ENCODE assay signal across 8 cellular contexts in the genomic region with DNA sequence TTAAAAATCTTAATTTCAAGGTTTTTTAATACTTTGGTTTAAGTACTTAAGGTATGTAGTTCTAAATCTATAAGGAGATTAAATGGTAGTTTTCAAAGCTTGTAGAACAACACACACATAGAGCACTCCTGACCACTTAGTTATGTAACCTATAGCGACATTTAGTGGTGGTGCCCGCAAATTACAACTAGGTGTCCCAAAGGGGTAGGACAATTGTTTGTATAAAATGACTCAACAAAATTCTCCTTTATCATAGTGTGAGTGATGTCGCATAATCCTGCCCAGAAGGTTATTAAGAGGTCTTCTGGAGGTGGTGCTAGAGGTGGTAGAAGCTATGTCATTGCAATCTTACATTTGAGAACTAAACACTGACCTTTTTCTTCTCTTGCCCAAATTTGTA.
DNase-seq lines count a peak whose midpoint lies in the region; ATAC-seq and TF ChIP-seq lines count a peak whose summit lies in the region.

No MANE protein-coding gene starts in this region.

- H3K27ac Mint-ChIP-seq in naive thymus-derived CD4-positive, alpha-beta T cell = no peak overlapping the region
- no peak overlapping the region for H3K27ac Mint-ChIP-seq in stimulated activated naive B cell treated with anti-CD40 and anti-IgM and Interleukin-4, amounts not matched to agents 10 μg/mL and 1 μg/mL and 100 μg/mL, for 72 hours

- H3K9me3 ChIP-seq in HUES6 (ENCODE audit: control insufficient read depth, insufficient read depth, low read depth, low read length) (0 out of 2 replicates have a peak, but pooled peaks cover 4% of the 10 kb centered on the region), esophagus squamous epithelium (no peaks in the 10 kb centered on the region)
- no peaks in the 10 kb centered on the region for H3K9me3 ChIP-seq in naive thymus-derived CD4-positive, alpha-beta T cell (ENCODE audit: control insufficient read depth in 2 of 3, low read length in 3 of 3)

- H3K4me1 ChIP-seq in HUES6 (ENCODE audit: control insufficient read depth, insufficient read depth, low read length) (peaks cover 10% of the 10 kb centered on the region), esophagus squamous epithelium (no peaks in the 10 kb centered on the region)
- H3K4me1 ChIP-seq in naive thymus-derived CD4-positive, alpha-beta T cell (ENCODE audit: control insufficient read depth in 2 of 2, insufficient read depth in 2 of 2, low read length in 2 of 2) = no peaks in the 10 kb centered on the region

- H3K36me3 Mint-ChIP-seq in naive thymus-derived CD4-positive, alpha-beta T cell = no peaks in the 10 kb centered on the region
- no peaks in the 10 kb centered on the region for H3K36me3 Mint-ChIP-seq in stimulated activated naive B cell treated with anti-CD40 and anti-IgM and Interleukin-4, amounts not matched to agents 10 μg/mL and 1 μg/mL and 100 μg/mL, for 72 hours

- TF ChIP-seq POLR2A in esophagus squamous epithelium (IDR thresholded peaks at IDR 0.05) = no peak

- CTCF ChIA-PET in naive thymus-derived CD4-positive, alpha-beta T cell (lab: Charles Lee) = interaction anchor here (0.7 to 6.1 kb wide), 9 partner anchors 157 to 438 kb away, joined by 3 to 99 read pairs (median 5); no protein-coding TSS in a partner anchor

- no peaks in the 10 kb centered on the region for H3K9me3 Mint-ChIP-seq in naive thymus-derived CD4-positive, alpha-beta T cell
- no peaks in the 10 kb centered on the region for H3K9me3 Mint-ChIP-seq in stimulated activated naive B cell treated with anti-CD40 and anti-IgM and Interleukin-4, amounts not matched to agents 10 μg/mL and 1 μg/mL and 100 μg/mL, for 72 hours

- intact Hi-C loops in esophagus squamous epithelium (cut with DNase I) = loop anchor here (5.0 kb wide), 1 partner anchor 377 kb away; no protein-coding TSS in a partner anchor
- intact Hi-C loops in naive thymus-derived CD4-positive, alpha-beta T cell (cut with micrococcal nuclease) = loop anchor here (1.0 to 10.0 kb wide), 11 partner anchors 156 to 520 kb away; no protein-coding TSS in a partner anchor

- H3K4me3 ChIP-seq in HUES6 (ENCODE audit: low read depth, low read length) (no peak overlapping the region), esophagus squamous epithelium (no peak overlapping the region)
- no peak overlapping the region for H3K4me3 ChIP-seq in naive thymus-derived CD4-positive, alpha-beta T cell (ENCODE audit: low read length)

- peak; percentile 63 to 89 (median 77) for TF ChIP-seq CTCF in esophagus squamous epithelium (IDR thresholded peaks at IDR 0.05)

- peaks cover 0 to 3% (median 0%) of the 10 kb centered on the region in 5 donors for H3K27me3 Mint-ChIP-seq in naive thymus-derived CD4-positive, alpha-beta T cell
- no peaks in the 10 kb centered on the region for H3K27me3 Mint-ChIP-seq in stimulated activated naive B cell treated with anti-CD40 and anti-IgM and Interleukin-4, amounts not matched to agents 10 μg/mL and 1 μg/mL and 100 μg/mL, for 72 hours

- WGBS in esophagus squamous epithelium, 2 donors = 2% methylated on average over 3 of the region's 3 CpGs

- POLR2A ChIA-PET in naive thymus-derived CD4-positive, alpha-beta T cell (lab: Charles Lee) = interaction anchor here (1.6 kb wide), 1 partner anchor 377 kb away, joined by 6 read pairs; no protein-coding TSS in a partner anchor

- peak overlapping the region; percentile 81; the same call in 1 of the 2 replicates for H3K27ac ChIP-seq in HUES6 (ENCODE audit: low read depth, low read length)
- no peak overlapping the region for H3K27ac ChIP-seq in esophagus squamous epithelium
- no peak overlapping the region for H3K27ac ChIP-seq in naive thymus-derived CD4-positive, alpha-beta T cell (ENCODE audit: low read depth, low read length)

- no peak overlapping the region for H3K4me3 Mint-ChIP-seq in naive thymus-derived CD4-positive, alpha-beta T cell
- H3K4me3 Mint-ChIP-seq in stimulated activated naive B cell treated with anti-CD40 and anti-IgM and Interleukin-4, amounts not matched to agents 10 μg/mL and 1 μg/mL and 100 μg/mL, for 72 hours = no peak overlapping the region

- no peaks in the 10 kb centered on the region for H3K4me1 Mint-ChIP-seq in naive thymus-derived CD4-positive, alpha-beta T cell
- peaks cover 6 to 19% of the 10 kb centered on the region in 2 donors for H3K4me1 Mint-ChIP-seq in stimulated activated naive B cell treated with anti-CD40 and anti-IgM and Interleukin-4, amounts not matched to agents 10 μg/mL and 1 μg/mL and 100 μg/mL, for 72 hours

- DNase-seq in D341Med (ENCODE audit: low spot score) (peak; percentile 71), NOMO-1 (lab: John Stamatoyannopoulos, UW; ENCODE audit: unreplicated experiment in 2 of 2) (peak; percentile 31 to 75), activated T-cell treated with anti-CD3 and anti-CD28 coated beads for 1 hour (ENCODE audit: low read depth) (peak; percentile 60), esophagus squamous epithelium (lab: John Stamatoyannopoulos, UW) (no peak)
- peak; percentile 9 to 75 (median 62) for DNase-seq in naive thymus-derived CD4-positive, alpha-beta T cell
- peak; percentile 70 for DNase-seq in stimulated activated naive B cell treated with anti-CD40 and anti-IgM and Interleukin-4, amounts not matched to agents 10 μg/mL and 1 μg/mL and 100 μg/mL, for 72 hours

- no peaks in the 10 kb centered on the region for H3K27me3 ChIP-seq in HUES6 (ENCODE audit: control insufficient read depth, insufficient read depth, low read length)
- H3K27me3 ChIP-seq in esophagus squamous epithelium = no peaks in the 10 kb centered on the region
- H3K27me3 ChIP-seq in naive thymus-derived CD4-positive, alpha-beta T cell (ENCODE audit: control insufficient read depth in 2 of 2, insufficient read depth in 2 of 2, low read length in 2 of 2) = no peaks in the 10 kb centered on the region

- peak overlapping the region; percentile 25 for H3K9ac ChIP-seq in HUES6 (ENCODE audit: low read length)

- no peaks in the 10 kb centered on the region for H3K36me3 ChIP-seq in HUES6 (ENCODE audit: control insufficient read depth, insufficient read depth, low read length)
- H3K36me3 ChIP-seq in esophagus squamous epithelium = no peaks in the 10 kb centered on the region
- H3K36me3 ChIP-seq in naive thymus-derived CD4-positive, alpha-beta T cell (ENCODE audit: control insufficient read depth in 2 of 3, insufficient read depth in 3 of 3, low read length in 3 of 3) = no peaks in the 10 kb centered on the region

- peak; percentile 84 for ATAC-seq in GM21390 (IDR thresholded peaks at IDR 0.05; ENCODE audit: unreplicated experiment)
- ATAC-seq in naive thymus-derived CD4-positive, alpha-beta T cell = peak; percentile 96
- peak; percentile 89 to 91 for ATAC-seq in stimulated activated naive B cell treated with anti-CD40 and anti-IgM and Interleukin-4, amounts not matched to agents 10 μg/mL and 1 μg/mL and 100 μg/mL, for 72 hours (replicated peaks)
